ENCODE assay signal across 8 cellular contexts in the genomic region with DNA sequence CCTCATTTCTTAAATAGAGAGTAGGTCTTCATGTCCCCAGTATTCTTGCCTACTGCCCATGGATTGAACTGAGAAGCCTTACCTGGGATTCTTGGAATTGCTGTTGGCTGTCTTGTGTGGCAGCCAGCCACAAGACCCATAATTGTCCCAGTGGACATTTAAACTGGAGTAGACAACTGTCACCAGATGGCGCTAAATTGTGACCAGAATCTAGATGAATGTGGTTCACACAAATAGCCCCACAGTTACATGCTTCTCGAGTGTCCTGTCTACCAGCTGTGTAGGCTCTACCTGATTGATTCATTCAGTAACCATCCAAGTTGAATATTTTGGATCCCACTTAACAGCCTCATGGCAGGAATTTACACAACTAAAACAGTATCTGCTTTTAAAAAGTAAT.
DNase-seq lines count a peak whose midpoint lies in the region; ATAC-seq and TF ChIP-seq lines count a peak whose summit lies in the region.

No MANE protein-coding gene starts in this region.

- POLR2A ChIA-PET in CD8-positive, alpha-beta T cell (lab: Charles Lee): interaction anchor here (0.9 to 1.2 kb wide), 3 partner anchors 8 to 66 kb away, joined by 3 read pairs; no protein-coding TSS in a partner anchor

- no peaks in the 10 kb centered on the region for H3K9me3 Mint-ChIP-seq in nephron
- no peaks in the 10 kb centered on the region for H3K9me3 Mint-ChIP-seq in CD8-positive, alpha-beta T cell

- no peak overlapping the region for H3K9ac ChIP-seq in colonic mucosa (ENCODE audit: low read depth in 2 of 2, low read length in 2 of 2)

- DNase-seq in AG08396 (ENCODE audit: low spot score): peak; percentile 17
- peak; percentile 46 for DNase-seq in GM13977 (ENCODE audit: low spot score)
- DNase-seq in NCI-H774 (lab: John Stamatoyannopoulos, UW): peak; percentile 18
- peak; percentile 56 for DNase-seq in colonic mucosa
- no peak for DNase-seq in CD8-positive, alpha-beta T cell
- DNase-seq in activated CD4-positive, alpha-beta T cell treated with anti-CD3 and anti-CD28 coated beads for 1 hour: no peak

- H3K27ac Mint-ChIP-seq in nephron: peak overlapping the region in 2 of 3 experiments; percentile 14 to 61
- H3K27ac Mint-ChIP-seq in CD8-positive, alpha-beta T cell: no peak overlapping the region

- peaks cover 4% of the 10 kb centered on the region for H3K36me3 Mint-ChIP-seq in nephron (ENCODE audit: low read depth)
- H3K36me3 Mint-ChIP-seq in CD8-positive, alpha-beta T cell: no peaks in the 10 kb centered on the region

- peak; percentile 67 for ATAC-seq in HG03432 (IDR thresholded peaks at IDR 0.05; ENCODE audit: unreplicated experiment)
- no peak for ATAC-seq in CD8-positive, alpha-beta T cell

- intact Hi-C loops in colonic mucosa (cut with DNase I): no loop called here
- intact Hi-C loops in CD8-positive, alpha-beta T cell (cut with DNase I, micrococcal nuclease): no loop called here

- H3K4me1 Mint-ChIP-seq in nephron: peaks cover 90% of the 10 kb centered on the region
- peaks cover 94% of the 10 kb centered on the region for H3K4me1 Mint-ChIP-seq in CD8-positive, alpha-beta T cell (ENCODE audit: low read depth)

- H3K27ac ChIP-seq in colonic mucosa: no peak overlapping the region
- no peak overlapping the region for H3K27ac ChIP-seq in CD8-positive, alpha-beta T cell (ENCODE audit: low read depth, low read length)

- in situ Hi-C loops in GM13977 (cut with MboI; ENCODE audit: low pct_unique_long_range_greater_than_20kb, low sequenced_read_pairs, unreplicated experiment): no loop called here

- CTCF ChIA-PET in CD8-positive, alpha-beta T cell (lab: Charles Lee): interaction anchor here (0.7 to 1.4 kb wide), 6 partner anchors 26 to 353 kb away, joined by 3 to 4 read pairs (median 3); no protein-coding TSS in a partner anchor

- TF ChIP-seq CTCF in GM13977 (IDR thresholded peaks at IDR 0.05; ENCODE audit: extremely low read depth, insufficient read depth, missing control alignments) (peak; percentile 60), colonic mucosa (IDR thresholded peaks at IDR 0.05) (peak; percentile 40), nephron (IDR thresholded peaks at IDR 0.05; ENCODE audit: unreplicated experiment in 3 of 3) (peak in 2 of 3 experiments; percentile 29 to 41)
- no peak for TF ChIP-seq CTCF in CD8-positive, alpha-beta T cell (IDR thresholded peaks at IDR 0.05)

- H3K4me1 ChIP-seq in colonic mucosa: no peaks in the 10 kb centered on the region
- H3K4me1 ChIP-seq in CD8-positive, alpha-beta T cell (ENCODE audit: insufficient read depth, low read length): peaks cover 89% of the 10 kb centered on the region

- no peaks in the 10 kb centered on the region for H3K27me3 Mint-ChIP-seq in nephron (ENCODE audit: low read depth)
- no peaks in the 10 kb centered on the region for H3K27me3 Mint-ChIP-seq in CD8-positive, alpha-beta T cell (ENCODE audit: low read depth)

- H3K4me3 ChIP-seq in colonic mucosa: no peak overlapping the region
- H3K4me3 ChIP-seq in CD8-positive, alpha-beta T cell (ENCODE audit: low read depth, low read length): no peak overlapping the region

- H3K9me3 ChIP-seq in colonic mucosa: no peaks in the 10 kb centered on the region
- no peaks in the 10 kb centered on the region for H3K9me3 ChIP-seq in CD8-positive, alpha-beta T cell (ENCODE audit: low read length)

- no peaks in the 10 kb centered on the region for H3K36me3 ChIP-seq in colonic mucosa
- H3K36me3 ChIP-seq in CD8-positive, alpha-beta T cell (ENCODE audit: insufficient read depth, low read length): no peaks in the 10 kb centered on the region

- H3K27me3 ChIP-seq in colonic mucosa: no peaks in the 10 kb centered on the region
- no peaks in the 10 kb centered on the region for H3K27me3 ChIP-seq in CD8-positive, alpha-beta T cell (ENCODE audit: insufficient read depth, low read length)

- peak overlapping the region in 1 of 3 experiments; percentile 63 for H3K4me3 Mint-ChIP-seq in nephron
- no peak overlapping the region for H3K4me3 Mint-ChIP-seq in CD8-positive, alpha-beta T cell

Comparison
In these comparisons a context has a peak if more than half of its experiments do, and no peak if none do; other contexts are left out.
1. DNase-seq: peak in AG08396 (single experiment), GM13977 (single experiment), NCI-H774 (single experiment) and colonic mucosa (single experiment); none in CD8-positive, alpha-beta T cell (0 of 7) and activated CD4-positive, alpha-beta T cell treated with anti-CD3 and anti-CD28 coated beads for 1 hour (single experiment).